1 cellular context compared by ENCODE assay signal in genomic region chr4:2418652-2419571, GRCh38.
A peak's percentile ranks its signal among the peaks of the same experiment; 100 is the strongest.
TF ChIP-seq lines count a peak whose summit lies in the region.

CFAP99 (plus strand) TSS chr4:2418955.

TF ChIP-seq in K562, 482 proteins besides CTCF, POLR2A, EP300 and RAD21 (continued from another document and continues in another):
- TF ChIP-seq MGA (IDR thresholded peaks at IDR 0.05): peak; percentile 51
- TF ChIP-seq CXXC5 (CRISPR knock-in tag; IDR thresholded peaks at IDR 0.05): peak; percentile 91
- peak; percentile 84; the same call in 1 of the 2 replicates for TF ChIP-seq ZNF76 (CRISPR knock-in tag; IDR thresholded peaks at IDR 0.05; ENCODE audit: borderline replicate concordance)
- TF ChIP-seq ELF4 (CRISPR knock-in tag; IDR thresholded peaks at IDR 0.05): no peak
- peak; percentile 80 for TF ChIP-seq GABPB1 (CRISPR knock-in tag; IDR thresholded peaks at IDR 0.05)
- peak; percentile 51 for TF ChIP-seq ZEB2 (IDR thresholded peaks at IDR 0.05)
- peak; percentile 63; the same call in 1 of the 2 replicates for TF ChIP-seq KAT7 (CRISPR knock-in tag; IDR thresholded peaks at IDR 0.05; ENCODE audit: borderline replicate concordance)
- TF ChIP-seq HDAC2 (IDR thresholded peaks at IDR 0.05): peak; percentile 24; the same call in 1 of the 2 replicates
- no peak for TF ChIP-seq ILK (tag; IDR thresholded peaks at IDR 0.05; ENCODE audit: borderline replicate concordance, low read depth)
- TF ChIP-seq MLX (CRISPR knock-in tag; conservative IDR thresholded peaks at IDR 0.05): no peak
- no peak for TF ChIP-seq SRSF9 (IDR thresholded peaks at IDR 0.05; ENCODE audit: borderline replicate concordance, low read depth, low read length)
- peak; percentile 75; the same call in 1 of the 2 replicates for TF ChIP-seq ZNF592 (IDR thresholded peaks at IDR 0.05)
- TF ChIP-seq PML (IDR thresholded peaks at IDR 0.05; ENCODE audit: low read length): no peak
- no peak for TF ChIP-seq NCOA2 (IDR thresholded peaks at IDR 0.05; ENCODE audit: partially characterized antibody in 2 of 2)
- peak; percentile 62 to 66 for TF ChIP-seq NRF1 (conservative IDR thresholded peaks at IDR 0.05 in 1 of 2, IDR thresholded peaks at IDR 0.05 in 1 of 2)
- TF ChIP-seq ZBTB8A (IDR thresholded peaks at IDR 0.05; ENCODE audit: partially characterized antibody): no peak
- no peak for TF ChIP-seq RFX7 (CRISPR knock-in tag; IDR thresholded peaks at IDR 0.05)
- no peak for TF ChIP-seq ZNF212 (CRISPR knock-in tag; IDR thresholded peaks at IDR 0.05)
- peak; percentile 39 for TF ChIP-seq U2AF1 (optimal IDR thresholded peaks at IDR 0.05; ENCODE audit: low read depth, low read length)
- peak in 2 of 3 experiments; percentile 84 to 88 for TF ChIP-seq YY1 (IDR thresholded peaks at IDR 0.05; ENCODE audit: borderline replicate concordance in 1 of 3, control insufficient read depth in 1 of 3, extremely low read depth in 1 of 3, insufficient read depth in 3 of 3, insufficient read length in 1 of 3, insufficient replicate concordance in 2 of 3, low read depth in 1 of 3, low read length in 2 of 3)
- TF ChIP-seq KDM4B (IDR thresholded peaks at IDR 0.05; ENCODE audit: borderline replicate concordance in 2 of 2, low read depth in 1 of 2): peak in 1 of 2 experiments; percentile 62; a peak in 1 of 4 replicates
- TF ChIP-seq ZNF740 (CRISPR knock-in tag; IDR thresholded peaks at IDR 0.05): 0 out of 2 replicates have a peak, but pooled peaks have one; percentile 13
- TF ChIP-seq ZNF740 (tag; IDR thresholded peaks at IDR 0.05): no peak
- peak; percentile 58; the same call in 1 of the 2 replicates for TF ChIP-seq ATF7 (IDR thresholded peaks at IDR 0.05)
- TF ChIP-seq ZNF197 (CRISPR knock-in tag; IDR thresholded peaks at IDR 0.05; ENCODE audit: low read depth): peak; percentile 96
- TF ChIP-seq HLTF (IDR thresholded peaks at IDR 0.05): no peak
- TF ChIP-seq JUND (IDR thresholded peaks at IDR 0.05; ENCODE audit: borderline replicate concordance, low read depth, low read length): 0 out of 2 replicates have a peak, but pooled peaks have one; percentile 17
- no peak for TF ChIP-seq JUND (tag; IDR thresholded peaks at IDR 0.05; ENCODE audit: borderline replicate concordance, low read depth, low read length)
- no peak for TF ChIP-seq ZBTB7A (IDR thresholded peaks at IDR 0.05; ENCODE audit: borderline replicate concordance, control insufficient read depth, low read depth, low read length)
- TF ChIP-seq SREBF1 (IDR thresholded peaks at IDR 0.05; ENCODE audit: borderline replicate concordance, low read depth, low read length): 0 out of 2 replicates have a peak, but pooled peaks have one; percentile 77
- no peak for TF ChIP-seq HOXB6 (CRISPR knock-in tag; IDR thresholded peaks at IDR 0.05; ENCODE audit: borderline replicate concordance)
- TF ChIP-seq CBFA2T2 (conservative IDR thresholded peaks at IDR 0.05): no peak
- TF ChIP-seq ZNF316 (IDR thresholded peaks at IDR 0.05): no peak
- no peak for TF ChIP-seq ILF3 (IDR thresholded peaks at IDR 0.05; ENCODE audit: borderline replicate concordance)
- TF ChIP-seq ZHX1 (conservative IDR thresholded peaks at IDR 0.05; ENCODE audit: low read length): no peak
- TF ChIP-seq TEAD1 (CRISPR knock-in tag; IDR thresholded peaks at IDR 0.05): peak in 1 of 2 experiments; percentile 26; a peak in 1 of 4 replicates
